In the genomic region with DNA sequence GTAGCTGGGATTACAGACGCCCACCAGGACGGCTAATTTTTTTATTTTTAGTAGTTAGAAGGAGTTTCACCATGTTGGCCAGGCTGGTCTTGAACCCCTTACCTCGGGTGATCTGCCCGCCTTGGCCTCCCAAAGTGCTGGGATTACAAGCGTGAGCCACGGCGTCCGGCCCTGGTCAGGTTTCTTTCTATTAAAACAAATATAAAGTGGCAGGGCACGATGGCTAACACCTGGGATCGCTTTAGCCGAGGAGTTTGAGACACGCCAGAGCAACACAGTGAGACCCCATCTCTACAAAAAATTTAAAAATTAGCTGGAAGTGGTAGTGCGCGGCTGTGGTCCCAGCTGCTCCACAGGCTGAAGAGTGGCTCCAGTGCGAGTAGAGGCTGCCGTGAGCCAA, we compare ENCODE assay signal across 8 cellular contexts. TPM values are rescaled to one million over a fixed set of nuclear protein-coding genes. Genes with fewer than 3 reads are reported as not detected.
DNase-seq lines count a peak whose midpoint lies in the region; ATAC-seq, FAIRE-seq and TF ChIP-seq lines count a peak whose summit lies in the region.

No MANE protein-coding gene starts in this region.

- DNase-seq in esophagus muscularis mucosa (ENCODE audit: extremely low spot score) = no peak
- DNase-seq in pancreas = no peak
- DNase-seq in NCI-H1930 (lab: John Stamatoyannopoulos, UW) = no peak
- no peak for DNase-seq in NOMO-1 (lab: John Stamatoyannopoulos, UW; ENCODE audit: unreplicated experiment in 2 of 2)
- no peak for DNase-seq in chondrocyte (ENCODE audit: low spot score)

- no peaks in the 10 kb centered on the region for H3K27me3 Mint-ChIP-seq in chondrocyte (ENCODE audit: low read depth)

- H3K4me1 ChIP-seq in BLaER1 treated with 17β-estradiol and CSF1 and Interleukin-3, amounts not matched to agents 10 nM and 100 nM = peaks cover 31 to 44% (median 35%) of the 10 kb centered on the region in 10 experiments
- H3K4me1 ChIP-seq in OCI-LY1 (ENCODE audit: insufficient read depth, low read length, severe bottlenecking) = peaks cover 55% of the 10 kb centered on the region
- H3K4me1 ChIP-seq in esophagus muscularis mucosa = peaks cover 43 to 50% (median 45%) of the 10 kb centered on the region in 4 donors
- H3K4me1 ChIP-seq in pancreas = peaks cover 25 to 30% (median 26%) of the 10 kb centered on the region in 3 donors

- TF ChIP-seq POLR2A in esophagus muscularis mucosa (IDR thresholded peaks at IDR 0.05; ENCODE audit: low read depth) = no peak

- H4K20me1 ChIP-seq in BLaER1 treated with 17β-estradiol and CSF1 and Interleukin-3, amounts not matched to agents 10 nM and 100 nM = peaks cover 0 to 27% (median 7%) of the 10 kb centered on the region in 11 experiments; a peak in 11 of 22 replicates
- H4K20me1 ChIP-seq in OCI-LY1 (ENCODE audit: insufficient read depth, low read length) = no peaks in the 10 kb centered on the region

- H3K4me1 Mint-ChIP-seq in chondrocyte (ENCODE audit: low read depth) = peaks cover 41% of the 10 kb centered on the region

- H3K9me3 ChIP-seq in BLaER1 treated with 17β-estradiol and CSF1 and Interleukin-3, amounts not matched to agents 10 nM and 100 nM (replicated peaks in 1 of 11) = no peaks in the 10 kb centered on the region
- H3K9me3 ChIP-seq in OCI-LY1 (ENCODE audit: low read length) (no peaks in the 10 kb centered on the region), esophagus muscularis mucosa (no peaks in the 10 kb centered on the region), pancreas (no peaks in the 10 kb centered on the region)

- H3K4me3 ChIP-seq in BLaER1 treated with 17β-estradiol and CSF1 and Interleukin-3, amounts not matched to agents 10 nM and 100 nM = peak overlapping the region in 2 of 10 experiments; percentile 80 to 95; a peak in 3 of 20 replicates
- no peak overlapping the region for H3K4me3 ChIP-seq in OCI-LY1 (ENCODE audit: low read depth, low read length, poor library complexity, severe bottlenecking)
- peak overlapping the region in 3 of 4 donors; percentile 75 to 93 (median 83) for H3K4me3 ChIP-seq in esophagus muscularis mucosa
- H3K4me3 ChIP-seq in pancreas = peak overlapping the region in 1 of 4 donors; percentile 65

- no peak for FAIRE-seq in pancreas (lab: Jason Lieb, UNC)

- H3K9ac ChIP-seq in BLaER1 treated with 17β-estradiol and CSF1 and Interleukin-3, amounts not matched to agents 10 nM and 100 nM = peak overlapping the region in 6 of 11 experiments; percentile 85 to 97 (median 94); a peak in 9 of 22 replicates
- no peak overlapping the region for H3K9ac ChIP-seq in OCI-LY1 (ENCODE audit: low read length)

- no peaks in the 10 kb centered on the region for H3K36me3 Mint-ChIP-seq in chondrocyte (ENCODE audit: low read depth)

- peaks cover 10% of the 10 kb centered on the region for H3F3A ChIP-seq in OCI-LY1 (ENCODE audit: insufficient read depth, low read length)

- no peaks in the 10 kb centered on the region for H3K9me2 ChIP-seq in OCI-LY1 (ENCODE audit: low read depth, low read length)

- intact Hi-C loops in esophagus muscularis mucosa (cut with DNase I) = loop anchor here (5.0 kb wide), 1 partner anchor 36 kb away; a partner anchor contains a TSS
- intact Hi-C loops in pancreas (cut with DNase I) = no loop called here

- no peak for ATAC-seq in pancreas
- no peak for ATAC-seq in GM19452 (IDR thresholded peaks at IDR 0.05; ENCODE audit: unreplicated experiment)

- H3K27ac Mint-ChIP-seq in chondrocyte (ENCODE audit: unreplicated experiment) = no peak overlapping the region

- H3K36me3 ChIP-seq in BLaER1 treated with 17β-estradiol and CSF1 and Interleukin-3, amounts not matched to agents 10 nM and 100 nM = peaks cover 7 to 21% (median 15%) of the 10 kb centered on the region in 11 experiments; a peak in 21 of 22 replicates
- H3K36me3 ChIP-seq in OCI-LY1 (ENCODE audit: insufficient read depth, low read length) (peaks cover 21% of the 10 kb centered on the region; the same call in 1 of the 2 replicates), esophagus muscularis mucosa (peaks cover 0 to 15% (median 3%) of the 10 kb centered on the region in 4 donors), pancreas (no peaks in the 10 kb centered on the region)

- no peaks in the 10 kb centered on the region for H3K27me3 ChIP-seq in BLaER1 treated with 17β-estradiol and CSF1 and Interleukin-3, amounts not matched to agents 10 nM and 100 nM
- H3K27me3 ChIP-seq in OCI-LY1 (ENCODE audit: insufficient read depth, low read length) = no peaks in the 10 kb centered on the region
- no peaks in the 10 kb centered on the region for H3K27me3 ChIP-seq in esophagus muscularis mucosa
- no peaks in the 10 kb centered on the region for H3K27me3 ChIP-seq in pancreas

- peaks cover 30% of the 10 kb centered on the region for H3K79me2 ChIP-seq in OCI-LY1 (ENCODE audit: insufficient read depth, low read length)

- TF ChIP-seq EP300 in esophagus muscularis mucosa (IDR thresholded peaks at IDR 0.05) = no peak

- no peak overlapping the region for H2AFZ ChIP-seq in OCI-LY1 (ENCODE audit: low read length)

- TF ChIP-seq CTCF in OCI-LY1 (IDR thresholded peaks at IDR 0.05; ENCODE audit: low read length) = no peak
- TF ChIP-seq CTCF in esophagus muscularis mucosa (IDR thresholded peaks at IDR 0.05) = no peak
- TF ChIP-seq CTCF in pancreas (IDR thresholded peaks at IDR 0.05) = no peak
- TF ChIP-seq CTCF in chondrocyte (IDR thresholded peaks at IDR 0.05) = no peak

- no peaks in the 10 kb centered on the region for H3K9me3 Mint-ChIP-seq in chondrocyte (ENCODE audit: low read depth)

- peak overlapping the region; percentile 47 to 98 (median 97); a peak in 17 of 22 replicates for H3K4me2 ChIP-seq in BLaER1 treated with 17β-estradiol and CSF1 and Interleukin-3, amounts not matched to agents 10 nM and 100 nM
- no peak overlapping the region for H3K4me2 ChIP-seq in OCI-LY1 (ENCODE audit: low read length)

- WGBS in esophagus muscularis mucosa = 53% methylated on average over 16 of the region's 16 CpGs
- WGBS in pancreas, 2 donors = 47 to 63% methylated on average over 16 of the region's 16 CpGs

- no peak overlapping the region for H3K4me3 Mint-ChIP-seq in chondrocyte (ENCODE audit: unreplicated experiment)

- H3K27ac ChIP-seq in BLaER1 treated with 17β-estradiol and CSF1 and Interleukin-3, amounts not matched to agents 10 nM and 100 nM = peak overlapping the region in 5 of 11 experiments; percentile 80 to 98 (median 94); a peak in 8 of 22 replicates
- H3K27ac ChIP-seq in OCI-LY1 (ENCODE audit: low read depth, low read length, poor library complexity, severe bottlenecking) (peak overlapping the region; percentile 99), esophagus muscularis mucosa (replicated peaks in 1 of 4) (peak overlapping the region; percentile 94 to 97 (median 96)), pancreas (peak overlapping the region; percentile 95 to 99 (median 96))

RNA-seq across cellular contexts. Expression of a gene that starts 1.5 kb away (rescaled TPM):
- total RNA-seq in esophagus muscularis mucosa = 10 to 100 TPM; 22.5 to 36.0 (median 34.1) TPM
- 10 to 100 TPM; 19.4 to 34.9 (median 24.3) TPM for total RNA-seq in pancreas
- polyA plus RNA-seq in pancreas = 10 to 100 TPM; 56.8 to 60.0 TPM
- total RNA-seq in chondrocyte = 40.0 to 44.6 TPM (median 40.1 TPM) in 3 replicates

RNA-seq across cellular contexts. Expression of a gene that starts 3.5 kb away (rescaled TPM):
- total RNA-seq in esophagus muscularis mucosa (10 to 100 TPM; 14.1 to 38.0 (median 23.4) TPM), pancreas (10 to 100 TPM in 3 of 6 donors, 1 to 10 TPM in 3; 8.8 to 22.3 (median 12.1) TPM), chondrocyte (10.2 to 19.8 TPM (median 10.8 TPM) in 3 replicates)
- polyA plus RNA-seq in pancreas = 10 to 100 TPM; 24.3 to 30.3 TPM

RNA-seq across cellular contexts. Expression of a gene that starts 34.3 kb away (rescaled TPM):
- total RNA-seq in esophagus muscularis mucosa (100 to 1,000 TPM in 1 of 4 donors, 10 to 100 TPM in 3; 60.5 to 102 (median 84.4) TPM), pancreas (100 to 1,000 TPM in 1 of 6 donors, 10 to 100 TPM in 5; 48.8 to 116 (median 72.8) TPM), chondrocyte (168 to 229 TPM (median 170 TPM) in 3 replicates)
- polyA plus RNA-seq in pancreas = 100 to 1,000 TPM; 177 to 191 TPM

RNA-seq across cellular contexts. Expression of a gene that starts 49.8 kb away (rescaled TPM):
- 100 to 1,000 TPM in 1 of 4 donors, 10 to 100 TPM in 3; 56.9 to 114 (median 87.8) TPM for total RNA-seq in esophagus muscularis mucosa
- 10 to 100 TPM; 29.3 to 42.8 (median 34.2) TPM for total RNA-seq in pancreas
- 10 to 100 TPM; 27.1 to 29.0 TPM for polyA plus RNA-seq in pancreas
- 144 to 149 TPM (median 146 TPM) in 3 replicates for total RNA-seq in chondrocyte

RNA-seq across cellular contexts. Expression of a gene that starts 50.8 kb away (rescaled TPM):
- 10 to 100 TPM; 21.4 to 43.7 (median 27.8) TPM for total RNA-seq in esophagus muscularis mucosa
- 10 to 100 TPM; 28.7 to 52.4 (median 34.6) TPM for total RNA-seq in pancreas
- 100 to 1,000 TPM in 1 of 2 donors, 10 to 100 TPM in 1; 76.0 to 154 TPM for polyA plus RNA-seq in pancreas
- 51.4 to 97.0 TPM (median 52.4 TPM) in 3 replicates for total RNA-seq in chondrocyte
